In genomic region chr6:98560418-98560817, GRCh38 we compare ENCODE assay signal across 17 cellular contexts.
DNase-seq lines count a peak whose midpoint lies in the region; ATAC-seq and TF ChIP-seq lines count a peak whose summit lies in the region.
"Had no signal": no experiment of that assay in that cellular context is flagged by ENCODE, and none has a peak within 500 bp of the region (broad histone marks: within the 10 kb centered on the region; RNA-seq: fewer than 3 reads in every experiment).

No MANE protein-coding gene starts in this region.

- H4K20me1 ChIP-seq in MM.1S (ENCODE audit: insufficient read depth, low read length): no peaks in the 10 kb centered on the region
- H4K20me1 ChIP-seq in smooth muscle cell (ENCODE audit: low read depth): no peaks in the 10 kb centered on the region

- H3K27me3 Mint-ChIP-seq in WTC11 (ENCODE audit: low read depth): no peaks in the 10 kb centered on the region
- H3K27me3 Mint-ChIP-seq: CD4-positive, alpha-beta T cell had no signal

- peaks cover 13% of the 10 kb centered on the region for H3F3A ChIP-seq in MM.1S (ENCODE audit: insufficient read depth, low read length)
- no peaks in the 10 kb centered on the region for H3F3A ChIP-seq in smooth muscle cell (ENCODE audit: low read depth)

- H3K27ac Mint-ChIP-seq in WTC11: no peak overlapping the region
- no peak overlapping the region for H3K27ac Mint-ChIP-seq in stimulated activated effector memory CD8-positive, alpha-beta T cell treated with anti-CD3 and anti-CD28 coated beads, Interleukin-12 subunit alpha, Interleukin-12 subunit beta, amount 100 ng/mL, for 72 hours
- H3K27ac Mint-ChIP-seq: CD4-positive, alpha-beta T cell had no signal

- CTCF ChIA-PET in WTC11 (lab: Charles Lee): interaction anchor here (0.7 kb wide), 1 partner anchor 269 kb away, joined by 4 read pairs; no protein-coding TSS in a partner anchor

- DNase-seq in MM.1S (peak; percentile 47), WTC11 (ENCODE audit: low spot score) (peak; percentile 19), iPS-NIHi7 (ENCODE audit: extremely low spot score) (peak; percentile 12), T-helper 1 cell (no peak), smooth muscle cell (lab: John Stamatoyannopoulos, UW; ENCODE audit: unreplicated experiment) (no peak)
- no peak for DNase-seq in stimulated activated effector memory CD8-positive, alpha-beta T cell treated with anti-CD3 and anti-CD28 coated beads, Interleukin-12 subunit alpha, Interleukin-12 subunit beta, amount 100 ng/mL, for 72 hours (ENCODE audit: low spot score in 2 of 2)
- DNase-seq in stimulated activated CD4-positive, alpha-beta T cell treated with anti-CD3 and anti-CD28 coated beads, Interleukin-15, amount 100 ng/mL, for 24 hours: no peak
- DNase-seq: ACHN; AML-193; Caco-2; CD4-positive, alpha-beta T cell; GDM1; GOT3 had no signal

- WGBS in smooth muscle cell (ENCODE audit: low lambda C conversion rate): 73% methylated on average over 2 of the region's 2 CpGs

- no peak for TF ChIP-seq CTCF in MM.1S (IDR thresholded peaks at IDR 0.05; ENCODE audit: low read length)
- no peak for TF ChIP-seq CTCF in WTC11 (IDR thresholded peaks at IDR 0.05)
- TF ChIP-seq CTCF in smooth muscle cell (IDR thresholded peaks at IDR 0.05; ENCODE audit: borderline replicate concordance, insufficient read depth, poor library complexity, severe bottlenecking): no peak

- H3K9me3 Mint-ChIP-seq in WTC11: no peaks in the 10 kb centered on the region
- peaks cover 7% of the 10 kb centered on the region for H3K9me3 Mint-ChIP-seq in stimulated activated effector memory CD8-positive, alpha-beta T cell treated with anti-CD3 and anti-CD28 coated beads, Interleukin-12 subunit alpha, Interleukin-12 subunit beta, amount 100 ng/mL, for 72 hours
- H3K9me3 Mint-ChIP-seq: CD4-positive, alpha-beta T cell had no signal

- peak overlapping the region; percentile 65 for H2AFZ ChIP-seq in MM.1S (ENCODE audit: low read length)
- no peak overlapping the region for H2AFZ ChIP-seq in smooth muscle cell (ENCODE audit: low read depth)

- POLR2A ChIA-PET in WTC11 (lab: Charles Lee): no interaction called here

- no peaks in the 10 kb centered on the region for H3K79me2 ChIP-seq in MM.1S (ENCODE audit: low read length)
- H3K79me2 ChIP-seq in smooth muscle cell (ENCODE audit: low read depth): no peaks in the 10 kb centered on the region

- peak overlapping the region; percentile 44; the same call in 1 of the 2 replicates for H3K9ac ChIP-seq in MM.1S (ENCODE audit: low read length)
- no peak overlapping the region for H3K9ac ChIP-seq in smooth muscle cell (ENCODE audit: low read depth)

- H3K9me3 ChIP-seq in MM.1S (replicated peaks; ENCODE audit: insufficient read depth, low read length) (no peaks in the 10 kb centered on the region), smooth muscle cell (replicated peaks; ENCODE audit: low read depth) (no peaks in the 10 kb centered on the region)
- H3K9me3 ChIP-seq: Caco-2, HAP-1 had no signal

- H3K4me3 ChIP-seq in MM.1S (ENCODE audit: low read length): peak overlapping the region; percentile 28; the same call in 1 of the 2 replicates
- no peak overlapping the region for H3K4me3 ChIP-seq in smooth muscle cell
- H3K4me3 ChIP-seq: HAP-1 had no signal

- H3K27me3 ChIP-seq in MM.1S (replicated peaks; ENCODE audit: insufficient read depth, low read length) (no peaks in the 10 kb centered on the region), smooth muscle cell (ENCODE audit: low read depth) (no peaks in the 10 kb centered on the region)

- H3K27ac ChIP-seq in MM.1S (ENCODE audit: low read length): peak overlapping the region; percentile 84
- no peak overlapping the region for H3K27ac ChIP-seq in smooth muscle cell (ENCODE audit: low read depth)
- H3K27ac ChIP-seq: C4-2B, HL-60 had no signal

- H3K4me2 ChIP-seq in MM.1S (ENCODE audit: low read depth, low read length) (peak overlapping the region; percentile 74), smooth muscle cell (no peak overlapping the region)

- H3K36me3 Mint-ChIP-seq in WTC11: no peaks in the 10 kb centered on the region
- no peaks in the 10 kb centered on the region for H3K36me3 Mint-ChIP-seq in stimulated activated effector memory CD8-positive, alpha-beta T cell treated with anti-CD3 and anti-CD28 coated beads, Interleukin-12 subunit alpha, Interleukin-12 subunit beta, amount 100 ng/mL, for 72 hours

- H3K36me3 ChIP-seq in MM.1S (replicated peaks; ENCODE audit: insufficient read depth, low read length) (no peaks in the 10 kb centered on the region), smooth muscle cell (ENCODE audit: low read depth) (no peaks in the 10 kb centered on the region)
- H3K36me3 ChIP-seq: HAP-1 had no signal

- H3K4me1 ChIP-seq in MM.1S (ENCODE audit: low read length) (peaks cover 37% of the 10 kb centered on the region), smooth muscle cell (ENCODE audit: low read depth) (peaks cover 13% of the 10 kb centered on the region)
- H3K4me1 ChIP-seq: Caco-2, HAP-1 had no signal

- no peak overlapping the region for H3K4me3 Mint-ChIP-seq in WTC11
- no peak overlapping the region for H3K4me3 Mint-ChIP-seq in stimulated activated effector memory CD8-positive, alpha-beta T cell treated with anti-CD3 and anti-CD28 coated beads, Interleukin-12 subunit alpha, Interleukin-12 subunit beta, amount 100 ng/mL, for 72 hours
- H3K4me3 Mint-ChIP-seq: CD4-positive, alpha-beta T cell had no signal

- H3K9me2 ChIP-seq in MM.1S (replicated peaks; ENCODE audit: insufficient read depth, low read length): no peaks in the 10 kb centered on the region

- peaks cover 43% of the 10 kb centered on the region for H3K4me1 Mint-ChIP-seq in WTC11
- no peaks in the 10 kb centered on the region for H3K4me1 Mint-ChIP-seq in stimulated activated effector memory CD8-positive, alpha-beta T cell treated with anti-CD3 and anti-CD28 coated beads, Interleukin-12 subunit alpha, Interleukin-12 subunit beta, amount 100 ng/mL, for 72 hours

- ATAC-seq in WTC11 (peak; percentile 70), GM21717 (IDR thresholded peaks at IDR 0.05; ENCODE audit: unreplicated experiment) (no peak)
- ATAC-seq in stimulated activated effector memory CD8-positive, alpha-beta T cell treated with anti-CD3 and anti-CD28 coated beads, Interleukin-12 subunit alpha, Interleukin-12 subunit beta, amount 100 ng/mL, for 72 hours: peak; percentile 36

TF ChIP-seq in WTC11, 78 proteins besides CTCF, POLR2A, EP300 and RAD21:
- TF ChIP-seq USF1 (CRISPR knock-in tag; IDR thresholded peaks at IDR 0.05): 0 out of 2 replicates have a peak, but pooled peaks have one; percentile 40
- TF ChIP-seq, protein P1, sequence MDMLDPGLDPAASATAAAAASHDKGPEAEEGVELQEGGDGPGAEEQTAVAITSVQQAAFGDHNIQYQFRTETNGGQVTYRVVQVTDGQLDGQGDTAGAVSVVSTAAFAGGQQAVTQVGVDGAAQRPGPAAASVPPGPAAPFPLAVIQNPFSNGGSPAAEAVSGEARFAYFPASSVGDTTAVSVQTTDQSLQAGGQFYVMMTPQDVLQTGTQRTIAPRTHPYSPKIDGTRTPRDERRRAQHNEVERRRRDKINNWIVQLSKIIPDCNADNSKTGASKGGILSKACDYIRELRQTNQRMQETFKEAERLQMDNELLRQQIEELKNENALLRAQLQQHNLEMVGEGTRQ (CRISPR knock-in tag; IDR thresholded peaks at IDR 0.05): 0 out of 2 replicates have a peak, but pooled peaks have one; percentile 37
- no peak for TF ChIP-seq SP1 (CRISPR knock-in tag; conservative IDR thresholded peaks at IDR 0.05)
- TF ChIP-seq ESRRA (CRISPR knock-in tag; IDR thresholded peaks at IDR 0.05; ENCODE audit: borderline replicate concordance): peak; percentile 88; the same call in 1 of the 2 replicates
- no peak for TF ChIP-seq TEAD1 (CRISPR knock-in tag; IDR thresholded peaks at IDR 0.05)

Comparison
In these comparisons a context has a peak if more than half of its experiments do, and no peak if none do; other contexts are left out.
1. DNase-seq: peak in MM.1S (single experiment), WTC11 (single experiment) and iPS-NIHi7 (single experiment); none in stimulated activated effector memory CD8-positive, alpha-beta T cell treated with anti-CD3 and anti-CD28 coated beads, Interleukin-12 subunit alpha, Interleukin-12 subunit beta, amount 100 ng/mL, for 72 hours (0 of 2), T-helper 1 cell (0 of 5), stimulated activated CD4-positive, alpha-beta T cell treated with anti-CD3 and anti-CD28 coated beads, Interleukin-15, amount 100 ng/mL, for 24 hours (single experiment) and smooth muscle cell (single experiment).